26 cellular contexts compared by ENCODE assay signal in the genomic region with DNA sequence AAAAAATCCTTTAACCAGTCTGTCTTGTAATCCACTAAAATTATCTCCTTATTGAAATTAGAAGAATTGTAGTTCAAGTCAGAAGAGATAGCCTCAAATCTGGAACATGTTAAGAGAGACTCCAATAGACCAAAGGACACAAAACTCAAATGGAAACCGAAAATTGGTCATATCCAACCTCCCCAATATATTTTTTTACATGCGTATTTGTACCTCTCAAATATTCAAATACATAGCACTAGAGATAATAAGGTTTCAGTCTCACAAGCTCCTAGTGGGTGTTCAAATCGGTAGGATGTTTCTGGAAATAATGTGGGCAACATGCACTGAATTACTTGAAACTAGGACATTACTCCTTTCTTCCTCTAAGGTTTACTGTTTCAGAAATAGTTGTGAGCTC. TPM values are rescaled to one million over a fixed set of nuclear protein-coding genes. Genes with fewer than 3 reads are reported as not detected.
DNase-seq lines count a peak whose midpoint lies in the region; ATAC-seq and TF ChIP-seq lines count a peak whose summit lies in the region.
"Had no signal": no experiment of that assay in that cellular context is flagged by ENCODE, and none has a peak within 500 bp of the region (broad histone marks: within the 10 kb centered on the region; RNA-seq: fewer than 3 reads in every experiment).

No MANE protein-coding gene starts in this region.

- H3K9me3 Mint-ChIP-seq in glutamatergic neuron (ENCODE audit: unreplicated experiment) = peaks cover 9% of the 10 kb centered on the region
- H3K9me3 Mint-ChIP-seq: CD4-positive, alpha-beta T cell; T-helper 1 cell treated with Interleukin-12 subunit alpha and Interleukin-12 subunit beta and Interleukin-4 antibody, amounts not matched to agents 30 μg/mL and 1 μg/mL, for 36 hours had no signal

- intact Hi-C loops in lower leg skin (cut with DNase I; ENCODE audit: low total_unique reads) = no loop called here

- peaks cover 68% of the 10 kb centered on the region for H3K4me1 Mint-ChIP-seq in glutamatergic neuron (ENCODE audit: low read depth, unreplicated experiment)

- peak overlapping the region; percentile 47 for H3K4me3 Mint-ChIP-seq in glutamatergic neuron (ENCODE audit: unreplicated experiment)
- H3K4me3 Mint-ChIP-seq: CD4-positive, alpha-beta T cell; T-helper 1 cell treated with Interleukin-12 subunit alpha and Interleukin-12 subunit beta and Interleukin-4 antibody, amounts not matched to agents 30 μg/mL and 1 μg/mL, for 36 hours had no signal

- WGBS in lower leg skin, 2 donors = 91 to 93% methylated on average over 3 of the region's 3 CpGs

- peak; percentile 65 for ATAC-seq in GM18867 (IDR thresholded peaks at IDR 0.05; ENCODE audit: unreplicated experiment)
- peak; percentile 82 for ATAC-seq in GM21717 (IDR thresholded peaks at IDR 0.05; ENCODE audit: unreplicated experiment)
- ATAC-seq in HG03439 (IDR thresholded peaks at IDR 0.05; ENCODE audit: unreplicated experiment) = peak; percentile 66
- ATAC-seq in GM21529 (IDR thresholded peaks at IDR 0.05; ENCODE audit: unreplicated experiment) = no peak
- ATAC-seq: A549, HCT116, K562, PC-3 had no signal

- DNase-seq in glutamatergic neuron = no peak
- no peak for DNase-seq in lower leg skin (ENCODE audit: low spot score in 2 of 2)
- DNase-seq in NCI-H2107 (lab: John Stamatoyannopoulos, UW) = no peak
- DNase-seq in G401 (ENCODE audit: low spot score) = no peak
- DNase-seq: AML-193; CD4-positive, alpha-beta T cell; Kasumi-1; MV-4-11; NCI-H1105; NCI-H1436 treated with DMSO at 0.1 percent for 48 hours; NCI-H187 treated with DMSO at 0.1 percent for 48 hours; NCI-H748 treated with DMSO at 0.1 percent for 48 hours; PC-3; SK-N-SH; SW 1271; T-helper 9 cell had no signal

- in situ Hi-C loops in G401 (cut with HindIII; ENCODE audit: low sequenced_read_pairs) = no loop called here

- H3K27ac Mint-ChIP-seq in glutamatergic neuron (ENCODE audit: unreplicated experiment) = peak overlapping the region; percentile 93
- H3K27ac Mint-ChIP-seq: CD4-positive, alpha-beta T cell; T-helper 1 cell treated with Interleukin-12 subunit alpha and Interleukin-12 subunit beta and Interleukin-4 antibody, amounts not matched to agents 30 μg/mL and 1 μg/mL, for 36 hours had no signal

- TF ChIP-seq CTCF in glutamatergic neuron (IDR thresholded peaks at IDR 0.05; ENCODE audit: partially characterized antibody, unreplicated experiment) (no peak), lower leg skin (IDR thresholded peaks at IDR 0.05) (no peak)

- no peak for TF ChIP-seq POLR2A in lower leg skin (IDR thresholded peaks at IDR 0.05)

- no peak overlapping the region for H3K4me3 ChIP-seq in lower leg skin (ENCODE audit: low read depth, poor library complexity, severe bottlenecking)
- H3K4me3 ChIP-seq: A549; BLaER1 treated with 17β-estradiol and CSF1 and Interleukin-3, amounts not matched to agents 10 nM and 100 nM; K562 had no signal

- no peaks in the 10 kb centered on the region for H3K36me3 Mint-ChIP-seq in glutamatergic neuron (ENCODE audit: unreplicated experiment)

- H3K27me3 Mint-ChIP-seq in glutamatergic neuron (ENCODE audit: unreplicated experiment) = no peaks in the 10 kb centered on the region

RNA-seq across cellular contexts. Expression of a gene that starts 33.5 kb away (rescaled TPM):
- total RNA-seq in glutamatergic neuron (ENCODE audit: unreplicated experiment) (125 TPM), lower leg skin (10 to 100 TPM in 3 of 4 donors, 1 to 10 TPM in 1; 9.1 to 16.2 (median 14.1) TPM)
- not detected in 2 replicates for total RNA-seq in G401 (2014; rRNA removed; shearing (Covaris generic))
- total RNA-seq: M059J, PC-3 had no signal

Comparison
In these comparisons a context has a peak if more than half of its experiments do, and no peak if none do; other contexts are left out.
1. RNA of a gene that starts 33.5 kb away (total RNA-seq): 125 TPM in glutamatergic neuron (single experiment) and 9.1 to 16.2 TPM in lower leg skin; not detected in G401; every median in the first group is over 10 times any median in the second.